Comparison of ENCODE assay signal across 2 cellular contexts in genomic region chr9:131590907-131591844, GRCh38.
A peak's percentile ranks its signal among the peaks of the same experiment; 100 is the strongest.
TF ChIP-seq lines count a peak whose summit lies in the region.

No MANE protein-coding gene starts in this region.

TF ChIP-seq in HEK293, 187 proteins besides CTCF, POLR2A, EP300 and RAD21 (continued from another document and continues in another):
- no peak for TF ChIP-seq PRDM4 (tag by site-specific recombination; IDR thresholded peaks at IDR 0.05)
- TF ChIP-seq YY1 (tag by site-specific recombination; IDR thresholded peaks at IDR 0.05), result no peak
- no peak for TF ChIP-seq ZNF114 (tag by site-specific recombination; IDR thresholded peaks at IDR 0.05)
- TF ChIP-seq ZNF624 (tag by site-specific recombination; IDR thresholded peaks at IDR 0.05), result no peak
- TF ChIP-seq ZNF366 (tag by site-specific recombination; conservative IDR thresholded peaks at IDR 0.05), result no peak
- TF ChIP-seq ZNF785 (tag by site-specific recombination; IDR thresholded peaks at IDR 0.05), result no peak
- TF ChIP-seq ZNF175 (tag by site-specific recombination; IDR thresholded peaks at IDR 0.05), result no peak
- TF ChIP-seq REPIN1 (tag by site-specific recombination; IDR thresholded peaks at IDR 0.05; ENCODE audit: low read depth), result no peak
- no peak for TF ChIP-seq ZBTB44 (tag by site-specific recombination; IDR thresholded peaks at IDR 0.05)
- no peak for TF ChIP-seq ZNF146 (tag by site-specific recombination; IDR thresholded peaks at IDR 0.05)
- TF ChIP-seq ZNF302 (tag by site-specific recombination; IDR thresholded peaks at IDR 0.05; ENCODE audit: low read depth), result no peak
- no peak for TF ChIP-seq ZNF571 (tag by site-specific recombination; IDR thresholded peaks at IDR 0.05)
- no peak for TF ChIP-seq ZBTB11 (tag by site-specific recombination; conservative IDR thresholded peaks at IDR 0.05; ENCODE audit: low read depth)
- TF ChIP-seq ZNF426 (tag by site-specific recombination; IDR thresholded peaks at IDR 0.05), result no peak
- TF ChIP-seq REST (tag by site-specific recombination; IDR thresholded peaks at IDR 0.05), result no peak
- TF ChIP-seq ZNF324 (tag by site-specific recombination; IDR thresholded peaks at IDR 0.05), result no peak
- no peak for TF ChIP-seq ZNF660 (tag by site-specific recombination; IDR thresholded peaks at IDR 0.05)

TF ChIP-seq in HepG2, 621 proteins besides CTCF, POLR2A, EP300 and RAD21 (continued from another document and continues in another):
- TF ChIP-seq ARID4A (CRISPR knock-in tag; IDR thresholded peaks at IDR 0.05; ENCODE audit: borderline replicate concordance), result no peak; the same call in 1 of the 2 replicates
- TF ChIP-seq ZBED4 (CRISPR knock-in tag; IDR thresholded peaks at IDR 0.05; ENCODE audit: borderline replicate concordance), result peak; percentile 53; the same call in 1 of the 2 replicates
- TF ChIP-seq FOXA3 (CRISPR knock-in tag; IDR thresholded peaks at IDR 0.05), result peak; percentile 28; the same call in 1 of the 2 replicates
- 0 out of 2 replicates have a peak, but pooled peaks have one; percentile 22 for TF ChIP-seq HDAC2 (CRISPR knock-in tag; IDR thresholded peaks at IDR 0.05)
- 0 out of 2 replicates have a peak, but pooled peaks have one; percentile 34 for TF ChIP-seq KMT2A (CRISPR knock-in tag; IDR thresholded peaks at IDR 0.05)
- no peak for TF ChIP-seq TAF1 (CRISPR knock-in tag; IDR thresholded peaks at IDR 0.05)
- TF ChIP-seq ZSCAN25 (CRISPR knock-in tag; IDR thresholded peaks at IDR 0.05), result no peak
- 0 out of 2 replicates have a peak, but pooled peaks have one; percentile 5 for TF ChIP-seq ZNF607 (CRISPR knock-in tag; IDR thresholded peaks at IDR 0.05; ENCODE audit: borderline replicate concordance)
- TF ChIP-seq, protein P1, sequence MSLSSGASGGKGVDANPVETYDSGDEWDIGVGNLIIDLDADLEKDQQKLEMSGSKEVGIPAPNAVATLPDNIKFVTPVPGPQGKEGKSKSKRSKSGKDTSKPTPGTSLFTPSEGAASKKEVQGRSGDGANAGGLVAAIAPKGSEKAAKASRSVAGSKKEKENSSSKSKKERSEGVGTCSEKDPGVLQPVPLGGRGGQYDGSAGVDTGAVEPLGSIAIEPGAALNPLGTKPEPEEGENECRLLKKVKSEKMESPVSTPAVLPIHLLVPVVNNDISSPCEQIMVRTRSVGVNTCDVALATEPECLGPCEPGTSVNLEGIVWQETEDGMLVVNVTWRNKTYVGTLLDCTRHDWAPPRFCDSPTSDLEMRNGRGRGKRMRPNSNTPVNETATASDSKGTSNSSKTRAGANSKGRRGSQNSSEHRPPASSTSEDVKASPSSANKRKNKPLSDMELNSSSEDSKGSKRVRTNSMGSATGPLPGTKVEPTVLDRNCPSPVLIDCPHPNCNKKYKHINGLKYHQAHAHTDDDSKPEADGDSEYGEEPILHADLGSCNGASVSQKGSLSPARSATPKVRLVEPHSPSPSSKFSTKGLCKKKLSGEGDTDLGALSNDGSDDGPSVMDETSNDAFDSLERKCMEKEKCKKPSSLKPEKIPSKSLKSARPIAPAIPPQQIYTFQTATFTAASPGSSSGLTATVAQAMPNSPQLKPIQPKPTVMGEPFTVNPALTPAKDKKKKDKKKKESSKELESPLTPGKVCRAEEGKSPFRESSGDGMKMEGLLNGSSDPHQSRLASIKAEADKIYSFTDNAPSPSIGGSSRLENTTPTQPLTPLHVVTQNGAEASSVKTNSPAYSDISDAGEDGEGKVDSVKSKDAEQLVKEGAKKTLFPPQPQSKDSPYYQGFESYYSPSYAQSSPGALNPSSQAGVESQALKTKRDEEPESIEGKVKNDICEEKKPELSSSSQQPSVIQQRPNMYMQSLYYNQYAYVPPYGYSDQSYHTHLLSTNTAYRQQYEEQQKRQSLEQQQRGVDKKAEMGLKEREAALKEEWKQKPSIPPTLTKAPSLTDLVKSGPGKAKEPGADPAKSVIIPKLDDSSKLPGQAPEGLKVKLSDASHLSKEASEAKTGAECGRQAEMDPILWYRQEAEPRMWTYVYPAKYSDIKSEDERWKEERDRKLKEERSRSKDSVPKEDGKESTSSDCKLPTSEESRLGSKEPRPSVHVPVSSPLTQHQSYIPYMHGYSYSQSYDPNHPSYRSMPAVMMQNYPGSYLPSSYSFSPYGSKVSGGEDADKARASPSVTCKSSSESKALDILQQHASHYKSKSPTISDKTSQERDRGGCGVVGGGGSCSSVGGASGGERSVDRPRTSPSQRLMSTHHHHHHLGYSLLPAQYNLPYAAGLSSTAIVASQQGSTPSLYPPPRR (CRISPR knock-in tag; IDR thresholded peaks at IDR 0.05; ENCODE audit: borderline replicate concordance), result peak; percentile 44; the same call in 1 of the 2 replicates
- no peak for TF ChIP-seq KLF13 (CRISPR knock-in tag; IDR thresholded peaks at IDR 0.05)
- TF ChIP-seq, protein P2, sequence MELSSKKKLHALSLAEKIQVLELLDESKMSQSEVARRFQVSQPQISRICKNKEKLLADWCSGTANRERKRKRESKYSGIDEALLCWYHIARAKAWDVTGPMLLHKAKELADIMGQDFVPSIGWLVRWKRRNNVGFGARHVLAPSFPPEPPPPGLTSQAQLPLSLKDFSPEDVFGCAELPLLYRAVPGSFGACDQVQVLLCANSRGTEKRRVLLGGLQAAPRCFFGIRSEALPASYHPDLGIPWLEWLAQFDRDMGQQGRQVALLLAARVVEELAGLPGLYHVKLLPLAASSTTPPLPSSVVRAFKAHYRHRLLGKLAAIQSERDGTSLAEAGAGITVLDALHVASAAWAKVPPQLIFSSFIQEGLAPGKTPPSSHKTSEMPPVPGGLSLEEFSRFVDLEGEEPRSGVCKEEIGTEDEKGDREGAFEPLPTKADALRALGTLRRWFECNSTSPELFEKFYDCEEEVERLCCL (CRISPR knock-in tag; IDR thresholded peaks at IDR 0.05; ENCODE audit: borderline replicate concordance), result no peak
- TF ChIP-seq XRCC5 (optimal IDR thresholded peaks at IDR 0.05; ENCODE audit: low read length), result peak; percentile 55
- TF ChIP-seq SMC3 (IDR thresholded peaks at IDR 0.05; ENCODE audit: low read length), result peak; percentile 88
- TF ChIP-seq TBX2 (CRISPR knock-in tag; IDR thresholded peaks at IDR 0.05; ENCODE audit: borderline replicate concordance), result peak; percentile 14; the same call in 1 of the 2 replicates
- TF ChIP-seq, protein P3, sequence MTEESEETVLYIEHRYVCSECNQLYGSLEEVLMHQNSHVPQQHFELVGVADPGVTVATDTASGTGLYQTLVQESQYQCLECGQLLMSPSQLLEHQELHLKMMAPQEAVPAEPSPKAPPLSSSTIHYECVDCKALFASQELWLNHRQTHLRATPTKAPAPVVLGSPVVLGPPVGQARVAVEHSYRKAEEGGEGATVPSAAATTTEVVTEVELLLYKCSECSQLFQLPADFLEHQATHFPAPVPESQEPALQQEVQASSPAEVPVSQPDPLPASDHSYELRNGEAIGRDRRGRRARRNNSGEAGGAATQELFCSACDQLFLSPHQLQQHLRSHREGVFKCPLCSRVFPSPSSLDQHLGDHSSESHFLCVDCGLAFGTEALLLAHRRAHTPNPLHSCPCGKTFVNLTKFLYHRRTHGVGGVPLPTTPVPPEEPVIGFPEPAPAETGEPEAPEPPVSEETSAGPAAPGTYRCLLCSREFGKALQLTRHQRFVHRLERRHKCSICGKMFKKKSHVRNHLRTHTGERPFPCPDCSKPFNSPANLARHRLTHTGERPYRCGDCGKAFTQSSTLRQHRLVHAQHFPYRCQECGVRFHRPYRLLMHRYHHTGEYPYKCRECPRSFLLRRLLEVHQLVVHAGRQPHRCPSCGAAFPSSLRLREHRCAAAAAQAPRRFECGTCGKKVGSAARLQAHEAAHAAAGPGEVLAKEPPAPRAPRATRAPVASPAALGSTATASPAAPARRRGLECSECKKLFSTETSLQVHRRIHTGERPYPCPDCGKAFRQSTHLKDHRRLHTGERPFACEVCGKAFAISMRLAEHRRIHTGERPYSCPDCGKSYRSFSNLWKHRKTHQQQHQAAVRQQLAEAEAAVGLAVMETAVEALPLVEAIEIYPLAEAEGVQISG (CRISPR knock-in tag; IDR thresholded peaks at IDR 0.05), result peak; percentile 79
- TF ChIP-seq FOSL2 (CRISPR knock-in tag; IDR thresholded peaks at IDR 0.05), result peak; percentile 50
- no peak for TF ChIP-seq FOXM1 (CRISPR knock-in tag; IDR thresholded peaks at IDR 0.05)
- TF ChIP-seq SOX6 (IDR thresholded peaks at IDR 0.05), result no peak
- peak; percentile 45; the same call in 1 of the 2 replicates for TF ChIP-seq SOX6 (CRISPR knock-in tag; IDR thresholded peaks at IDR 0.05)
- no peak for TF ChIP-seq DR1 (CRISPR knock-in tag; IDR thresholded peaks at IDR 0.05)
- peak; percentile 76 for TF ChIP-seq KDM2A (CRISPR knock-in tag; IDR thresholded peaks at IDR 0.05; ENCODE audit: borderline replicate concordance, low read depth)
- 0 out of 2 replicates have a peak, but pooled peaks have one; percentile 31 for TF ChIP-seq GATAD1 (CRISPR knock-in tag; IDR thresholded peaks at IDR 0.05)
- peak; percentile 67; the same call in 1 of the 2 replicates for TF ChIP-seq KDM3A (CRISPR knock-in tag; IDR thresholded peaks at IDR 0.05; ENCODE audit: low read depth)
- 0 out of 2 replicates have a peak, but pooled peaks have one; percentile 37 for TF ChIP-seq FOXP4 (CRISPR knock-in tag; IDR thresholded peaks at IDR 0.05)
- TF ChIP-seq ZNF792 (CRISPR knock-in tag; IDR thresholded peaks at IDR 0.05), result peak; percentile 50; the same call in 1 of the 2 replicates
- TF ChIP-seq, protein P4, sequence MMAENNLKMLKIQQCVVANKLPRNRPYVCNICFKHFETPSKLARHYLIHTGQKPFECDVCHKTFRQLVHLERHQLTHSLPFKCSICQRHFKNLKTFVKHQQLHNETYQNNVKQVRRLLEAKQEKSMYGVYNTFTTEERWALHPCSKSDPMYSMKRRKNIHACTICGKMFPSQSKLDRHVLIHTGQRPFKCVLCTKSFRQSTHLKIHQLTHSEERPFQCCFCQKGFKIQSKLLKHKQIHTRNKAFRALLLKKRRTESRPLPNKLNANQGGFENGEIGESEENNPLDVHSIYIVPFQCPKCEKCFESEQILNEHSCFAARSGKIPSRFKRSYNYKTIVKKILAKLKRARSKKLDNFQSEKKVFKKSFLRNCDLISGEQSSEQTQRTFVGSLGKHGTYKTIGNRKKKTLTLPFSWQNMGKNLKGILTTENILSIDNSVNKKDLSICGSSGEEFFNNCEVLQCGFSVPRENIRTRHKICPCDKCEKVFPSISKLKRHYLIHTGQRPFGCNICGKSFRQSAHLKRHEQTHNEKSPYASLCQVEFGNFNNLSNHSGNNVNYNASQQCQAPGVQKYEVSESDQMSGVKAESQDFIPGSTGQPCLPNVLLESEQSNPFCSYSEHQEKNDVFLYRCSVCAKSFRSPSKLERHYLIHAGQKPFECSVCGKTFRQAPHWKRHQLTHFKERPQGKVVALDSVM (CRISPR knock-in tag; IDR thresholded peaks at IDR 0.05), result peak; percentile 78
